ENCODE assay signal across 16 cellular contexts in the genomic region with DNA sequence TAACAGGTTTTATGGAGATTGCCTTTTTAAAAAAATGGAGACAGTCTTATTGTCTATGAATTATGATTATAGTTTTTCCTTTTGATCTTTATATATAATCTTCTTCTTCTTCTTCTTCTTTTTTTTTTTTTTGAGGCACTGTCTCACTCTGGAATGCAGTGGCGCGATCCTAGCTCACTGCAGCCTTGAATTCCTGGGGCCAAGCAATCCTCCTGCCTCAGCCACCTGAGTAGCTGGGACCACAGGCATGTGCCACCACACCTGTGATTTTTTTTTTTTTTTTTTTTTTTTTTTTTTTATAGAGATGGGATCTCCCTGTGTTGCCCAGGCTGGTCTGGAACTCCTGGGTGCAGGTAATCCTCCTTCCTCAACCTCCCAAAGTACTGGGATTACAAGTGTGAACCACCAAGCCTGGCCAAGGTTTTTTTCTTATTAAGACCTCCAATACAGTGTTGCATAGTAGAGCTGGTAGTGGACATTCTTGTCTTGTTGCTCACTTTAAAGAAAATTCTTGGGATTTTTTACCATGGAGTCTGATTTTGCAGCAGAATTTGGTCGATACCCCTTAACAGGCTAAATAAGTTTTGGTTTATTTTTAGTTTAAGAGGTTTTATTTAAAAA. TPM values are rescaled to one million over a fixed set of nuclear protein-coding genes. Genes with fewer than 3 reads are reported as not detected.
DNase-seq lines count a peak whose midpoint lies in the region; ATAC-seq, FAIRE-seq and TF ChIP-seq lines count a peak whose summit lies in the region.
"Had no signal": no experiment of that assay in that cellular context is flagged by ENCODE, and none has a peak within 500 bp of the region (broad histone marks: within the 10 kb centered on the region; RNA-seq: fewer than 3 reads in every experiment).

No MANE protein-coding gene starts in this region.

- TF ChIP-seq POLR2A in A549 (IDR thresholded peaks at IDR 0.05; ENCODE audit: low read length) = no peak

- H3K27me3 Mint-ChIP-seq in activated CD4-positive, alpha-beta T cell treated with anti-CD3 and anti-CD28 coated beads for 36 hours = no peaks in the 10 kb centered on the region
- H3K27me3 Mint-ChIP-seq in CD8-positive, alpha-beta memory T cell = no peaks in the 10 kb centered on the region
- H3K27me3 Mint-ChIP-seq: activated naive CD4-positive, alpha-beta T cell treated with anti-CD3 and anti-CD28 coated beads, Interleukin-2, amount 10 ng/mL, durations not matched to agents 7 days and 5 days had no signal

- no peaks in the 10 kb centered on the region for H3K27me3 ChIP-seq in foreskin keratinocyte
- no peaks in the 10 kb centered on the region for H3K27me3 ChIP-seq in CD8-positive, alpha-beta memory T cell (ENCODE audit: insufficient read depth, low read length, poor library complexity, severe bottlenecking)

- no peak for DNase-seq in A549 (ENCODE audit: low read depth in 1 of 2, low spot score in 1 of 2)
- peak; percentile 72 for DNase-seq in HCEC 1CT
- peak; percentile 35 for DNase-seq in SW480 (ENCODE audit: low spot score)
- DNase-seq in foreskin keratinocyte = peak; percentile 70 to 84
- DNase-seq in NCI-H1417 (lab: John Stamatoyannopoulos, UW) = no peak
- no peak for DNase-seq in activated CD4-positive, alpha-beta T cell treated with anti-CD3 and anti-CD28 coated beads for 36 hours
- DNase-seq in NCI-H1694 (lab: John Stamatoyannopoulos, UW) = no peak
- no peak for DNase-seq in CD8-positive, alpha-beta memory T cell
- DNase-seq: activated naive CD4-positive, alpha-beta T cell treated with anti-CD3 and anti-CD28 coated beads, Interleukin-2, amount 10 ng/mL, durations not matched to agents 7 days and 5 days; cerebellar nuclear complex; DMS53; erythroblast; KBM-7; occipital lobe; substantia nigra had no signal

- peaks cover 12% of the 10 kb centered on the region for H3K4me1 ChIP-seq in A549
- H3K4me1 ChIP-seq in foreskin keratinocyte = peaks cover 62% of the 10 kb centered on the region
- peaks cover 47% of the 10 kb centered on the region for H3K4me1 ChIP-seq in CD8-positive, alpha-beta memory T cell (ENCODE audit: insufficient read depth, low read length)

- intact Hi-C loops in activated CD4-positive, alpha-beta T cell treated with anti-CD3 and anti-CD28 coated beads for 36 hours (cut with DNase I, micrococcal nuclease) = loop anchor here in 1 of 2 experiments (10.0 kb wide), 1 partner anchor 212 kb away; a partner anchor contains a TSS

- TF ChIP-seq CTCF in A549 (IDR thresholded peaks at IDR 0.05) (no peak), foreskin keratinocyte (conservative IDR thresholded peaks at IDR 0.05) (no peak)

- no peak for FAIRE-seq in A549 (lab: Jason Lieb, UNC)

- CTCF ChIA-PET in A549 (lab: Yijun Ruan, JAX) = interaction anchor here (0.6 to 6.4 kb wide), 12 partner anchors 21 to 306 kb away, joined by 3 to 101 read pairs (median 4); no protein-coding TSS in a partner anchor
- CTCF ChIA-PET in activated CD4-positive, alpha-beta T cell treated with anti-CD3 and anti-CD28 coated beads for 36 hours (lab: Charles Lee) = interaction anchor here (0.6 to 3.9 kb wide), 16 partner anchors 12 to 310 kb away, joined by 3 to 26 read pairs (median 5); no protein-coding TSS in a partner anchor
- CTCF ChIA-PET in CD8-positive, alpha-beta memory T cell (lab: Charles Lee) = interaction anchor here (1.0 to 2.2 kb wide), 7 partner anchors 42 to 278 kb away, joined by 3 to 6 read pairs (median 5); a partner anchor contains a TSS

- no peak; a peak in 1 of 6 replicates for ATAC-seq in A549
- ATAC-seq in foreskin keratinocyte = peak; percentile 43
- ATAC-seq in activated CD4-positive, alpha-beta T cell treated with anti-CD3 and anti-CD28 coated beads for 36 hours = no peak
- ATAC-seq: Panc1 had no signal

- H3K36me3 ChIP-seq in CD8-positive, alpha-beta memory T cell (ENCODE audit: insufficient read depth, low read length) = peaks cover 54% of the 10 kb centered on the region

- no peak overlapping the region for H3K27ac ChIP-seq in A549
- no peak overlapping the region for H3K27ac ChIP-seq in foreskin keratinocyte
- no peak overlapping the region for H3K27ac ChIP-seq in CD8-positive, alpha-beta memory T cell (ENCODE audit: low read depth, low read length)

- 61% methylated on average over 3 of the region's 3 CpGs for WGBS in A549 (ENCODE audit: missing lambda C conversion rate)

- H3K4me1 Mint-ChIP-seq in activated CD4-positive, alpha-beta T cell treated with anti-CD3 and anti-CD28 coated beads for 36 hours = peaks cover 68% of the 10 kb centered on the region
- peaks cover 69 to 87% (median 86%) of the 10 kb centered on the region in 3 donors for H3K4me1 Mint-ChIP-seq in CD8-positive, alpha-beta memory T cell

- no peak overlapping the region for H3K4me3 ChIP-seq in A549
- H3K4me3 ChIP-seq in CD8-positive, alpha-beta memory T cell (ENCODE audit: low read length) = no peak overlapping the region

- POLR2A ChIA-PET in A549 (lab: Yijun Ruan, JAX) = no interaction called here
- POLR2A ChIA-PET in activated CD4-positive, alpha-beta T cell treated with anti-CD3 and anti-CD28 coated beads for 36 hours (lab: Charles Lee) = interaction anchor here (0.6 kb wide), 1 partner anchor 35 kb away, joined by 3 read pairs; no protein-coding TSS in a partner anchor
- POLR2A ChIA-PET in CD8-positive, alpha-beta memory T cell (lab: Charles Lee) = interaction anchor here (0.6 kb wide), 1 partner anchor 24 kb away, joined by 3 read pairs; no protein-coding TSS in a partner anchor

- TF ChIP-seq RAD21 in A549 (conservative IDR thresholded peaks at IDR 0.05 in 1 of 2, IDR thresholded peaks at IDR 0.05 in 1 of 2) = no peak

- H3K9me3 Mint-ChIP-seq in activated CD4-positive, alpha-beta T cell treated with anti-CD3 and anti-CD28 coated beads for 36 hours (ENCODE audit: low read depth) = no peaks in the 10 kb centered on the region
- no peaks in the 10 kb centered on the region for H3K9me3 Mint-ChIP-seq in CD8-positive, alpha-beta memory T cell
- H3K9me3 Mint-ChIP-seq: activated naive CD4-positive, alpha-beta T cell treated with anti-CD3 and anti-CD28 coated beads, Interleukin-2, amount 10 ng/mL, durations not matched to agents 7 days and 5 days had no signal

- H3K4me3 Mint-ChIP-seq in activated CD4-positive, alpha-beta T cell treated with anti-CD3 and anti-CD28 coated beads for 36 hours = no peak overlapping the region
- peak overlapping the region in 1 of 7 donors; percentile 52 for H3K4me3 Mint-ChIP-seq in CD8-positive, alpha-beta memory T cell
- H3K4me3 Mint-ChIP-seq: activated naive CD4-positive, alpha-beta T cell treated with anti-CD3 and anti-CD28 coated beads, Interleukin-2, amount 10 ng/mL, durations not matched to agents 7 days and 5 days had no signal

- no peaks in the 10 kb centered on the region for H3K9me3 ChIP-seq in A549
- no peaks in the 10 kb centered on the region for H3K9me3 ChIP-seq in CD8-positive, alpha-beta memory T cell (ENCODE audit: low read length)

- peak overlapping the region; percentile 36; the same call in 2 of the 3 replicates for H3K4me2 ChIP-seq in A549

- TF ChIP-seq EP300 in A549 (IDR thresholded peaks at IDR 0.05) = no peak

- H3K27ac Mint-ChIP-seq in activated CD4-positive, alpha-beta T cell treated with anti-CD3 and anti-CD28 coated beads for 36 hours = no peak overlapping the region
- H3K27ac Mint-ChIP-seq in CD8-positive, alpha-beta memory T cell = peak overlapping the region in 1 of 8 donors; percentile 30
- H3K27ac Mint-ChIP-seq: activated naive CD4-positive, alpha-beta T cell treated with anti-CD3 and anti-CD28 coated beads, Interleukin-2, amount 10 ng/mL, durations not matched to agents 7 days and 5 days had no signal

- H3K36me3 Mint-ChIP-seq in activated CD4-positive, alpha-beta T cell treated with anti-CD3 and anti-CD28 coated beads for 36 hours (ENCODE audit: low read depth) = peaks cover 57% of the 10 kb centered on the region
- H3K36me3 Mint-ChIP-seq in CD8-positive, alpha-beta memory T cell = peaks cover 3 to 87% (median 20%) of the 10 kb centered on the region in 3 donors

TF ChIP-seq in A549, 52 proteins besides CTCF, POLR2A, EP300 and RAD21:
- no peak for TF ChIP-seq SMC3 (IDR thresholded peaks at IDR 0.05)
- TF ChIP-seq, protein P1, sequence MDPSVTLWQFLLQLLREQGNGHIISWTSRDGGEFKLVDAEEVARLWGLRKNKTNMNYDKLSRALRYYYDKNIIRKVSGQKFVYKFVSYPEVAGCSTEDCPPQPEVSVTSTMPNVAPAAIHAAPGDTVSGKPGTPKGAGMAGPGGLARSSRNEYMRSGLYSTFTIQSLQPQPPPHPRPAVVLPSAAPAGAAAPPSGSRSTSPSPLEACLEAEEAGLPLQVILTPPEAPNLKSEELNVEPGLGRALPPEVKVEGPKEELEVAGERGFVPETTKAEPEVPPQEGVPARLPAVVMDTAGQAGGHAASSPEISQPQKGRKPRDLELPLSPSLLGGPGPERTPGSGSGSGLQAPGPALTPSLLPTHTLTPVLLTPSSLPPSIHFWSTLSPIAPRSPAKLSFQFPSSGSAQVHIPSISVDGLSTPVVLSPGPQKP (IDR thresholded peaks at IDR 0.05; ENCODE audit: low read depth, low read length) = no peak
- TF ChIP-seq NR3C1 (IDR thresholded peaks at IDR 0.05) = no peak

RNA-seq across cellular contexts. Expression of a gene that starts 46.5 kb away (rescaled TPM):
- polyA plus RNA-seq in A549 (2011; rRNA removed) = 27.8 and 34.5 TPM in 2 replicates
- polyA plus RNA-seq in A549 (2012; cell fraction: cytosol; rRNA removed) = 7.0 and 8.4 TPM in 2 replicates
- polyA plus RNA-seq in A549 (2012; cell fraction: nucleus; rRNA removed) = 5.0 and 8.6 TPM in 2 replicates
- polyA plus RNA-seq in A549 (2017; fragmentation: RNase III; extraction: RNeasy Plus Mini Kit Qiagen cat#74134 plus additional on column Dnase treatment) = 14.5 to 14.6 TPM (median 14.5 TPM) in 3 replicates
- polyA minus RNA-seq in A549 (2011; rRNA and poly(A)+ RNA removed) = 22.3 and 24.7 TPM in 2 replicates
- total RNA-seq in foreskin keratinocyte = 31.1 and 32.0 TPM in 2 replicates
- polyA plus RNA-seq in foreskin keratinocyte = 5.8 and 6.8 TPM in 2 replicates
- total RNA-seq in activated CD4-positive, alpha-beta T cell treated with anti-CD3 and anti-CD28 coated beads for 36 hours = 100 to 1,000 TPM; 156 to 164 TPM
- 100 to 1,000 TPM; 200 to 210 TPM for total RNA-seq in CD8-positive, alpha-beta memory T cell
- polyA plus RNA-seq in CD8-positive, alpha-beta memory T cell = 192 TPM

RNA-seq across cellular contexts. Expression of a gene that starts 52.6 kb away (rescaled TPM):
- polyA plus RNA-seq in A549 (2011; rRNA removed) = 23.4 and 29.8 TPM in 2 replicates
- polyA plus RNA-seq in A549 (2012; cell fraction: cytosol; rRNA removed) = 27.4 and 32.0 TPM in 2 replicates
- polyA plus RNA-seq in A549 (2012; cell fraction: nucleus; rRNA removed) = 21.7 and 27.4 TPM in 2 replicates
- 30.0 to 32.1 TPM (median 30.8 TPM) in 3 replicates for polyA plus RNA-seq in A549 (2017; fragmentation: RNase III; extraction: RNeasy Plus Mini Kit Qiagen cat#74134 plus additional on column Dnase treatment)
- polyA minus RNA-seq in A549 (2011; rRNA and poly(A)+ RNA removed) = 15.2 and 16.9 TPM in 2 replicates
- total RNA-seq in foreskin keratinocyte = 51.1 and 53.5 TPM in 2 replicates
- 53.1 and 57.7 TPM in 2 replicates for polyA plus RNA-seq in foreskin keratinocyte
- 10 to 100 TPM; 56.5 to 61.2 TPM for total RNA-seq in activated CD4-positive, alpha-beta T cell treated with anti-CD3 and anti-CD28 coated beads for 36 hours
- total RNA-seq in CD8-positive, alpha-beta memory T cell = 10 to 100 TPM; 75.4 to 76.8 TPM
- 21.0 TPM for polyA plus RNA-seq in CD8-positive, alpha-beta memory T cell

Comparison
In these comparisons a context has a peak if more than half of its experiments do, and no peak if none do; other contexts are left out.
1. DNase-seq: peak in HCEC 1CT (single experiment), SW480 (single experiment) and foreskin keratinocyte (2 of 2); none in A549 (0 of 2), NCI-H1417 (0 of 3), activated CD4-positive, alpha-beta T cell treated with anti-CD3 and anti-CD28 coated beads for 36 hours (single experiment), NCI-H1694 (single experiment) and CD8-positive, alpha-beta memory T cell (0 of 5).